8 cellular contexts compared by ENCODE assay signal in genomic region chr2:96267159-96267971, GRCh38. TPM values are rescaled to one million over a fixed set of nuclear protein-coding genes. Genes with fewer than 3 reads are reported as not detected.
DNase-seq lines count a peak whose midpoint lies in the region; ATAC-seq and TF ChIP-seq lines count a peak whose summit lies in the region.

No MANE protein-coding gene starts in this region.

- no peak overlapping the region for H2AFZ ChIP-seq in OCI-LY1 (ENCODE audit: low read length)

- H3K27me3 ChIP-seq in OCI-LY1 (ENCODE audit: insufficient read depth, low read length), result no peaks in the 10 kb centered on the region
- no peaks in the 10 kb centered on the region for H3K27me3 ChIP-seq in iPS-18a (ENCODE audit: control insufficient read depth, insufficient read depth, low read length)

- no peak overlapping the region for H3K27ac ChIP-seq in OCI-LY1 (ENCODE audit: low read depth, low read length, poor library complexity, severe bottlenecking)
- no peak overlapping the region for H3K27ac ChIP-seq in iPS-18a (ENCODE audit: low read length)

- H3K9me3 ChIP-seq in OCI-LY1 (ENCODE audit: low read length), result no peaks in the 10 kb centered on the region
- H3K9me3 ChIP-seq in iPS-18a (ENCODE audit: control insufficient read depth, low read depth, low read length), result no peaks in the 10 kb centered on the region

- H3K9ac ChIP-seq in OCI-LY1 (ENCODE audit: low read length), result peak overlapping the region; percentile 67; the same call in 1 of the 2 replicates
- H3K9ac ChIP-seq in iPS-18a (ENCODE audit: low read length), result peak overlapping the region; percentile 77

- ATAC-seq in omental fat pad (ENCODE audit: low FRiP score) (no peak), GM18502 (IDR thresholded peaks at IDR 0.05; ENCODE audit: poor library complexity, unreplicated experiment) (no peak)

- TF ChIP-seq CTCF in GM13977 (IDR thresholded peaks at IDR 0.05; ENCODE audit: extremely low read depth, insufficient read depth, missing control alignments) (peak; percentile 58), OCI-LY1 (IDR thresholded peaks at IDR 0.05; ENCODE audit: low read length) (peak; percentile 58), omental fat pad (IDR thresholded peaks at IDR 0.05) (no peak)

- H3K4me3 ChIP-seq in OCI-LY1 (ENCODE audit: low read depth, low read length, poor library complexity, severe bottlenecking), result peak overlapping the region; percentile 71
- H3K4me3 ChIP-seq in iPS-18a (ENCODE audit: low read length), result peak overlapping the region; percentile 99

- in situ Hi-C loops in ACHN (cut with HindIII; ENCODE audit: low pct_ligation_motif_present, low pct_unique_long_range_greater_than_20kb, low sequenced_read_pairs), result no loop called here
- in situ Hi-C loops in GM13977 (cut with MboI; ENCODE audit: low pct_unique_long_range_greater_than_20kb, low sequenced_read_pairs, unreplicated experiment), result no loop called here

- DNase-seq in ACHN (peak; percentile 57), GM13977 (ENCODE audit: low spot score) (peak; percentile 53), omental fat pad (ENCODE audit: low spot score) (no peak)
- peak; percentile 10 for DNase-seq in activated effector memory CD4-positive, alpha-beta T cell treated with Interleukin-2 at 50 U/mL for 16 hours
- DNase-seq in stimulated activated CD4-positive, alpha-beta T cell treated with anti-CD3 and anti-CD28 coated beads, Interleukin-4, amount 100 ng/mL, for 4 hours, result peak; percentile 38 to 44

- H3K4me2 ChIP-seq in OCI-LY1 (ENCODE audit: low read length), result peak overlapping the region; percentile 74

- H3K36me3 ChIP-seq in OCI-LY1 (ENCODE audit: insufficient read depth, low read length), result peaks cover 40% of the 10 kb centered on the region
- peaks cover 36% of the 10 kb centered on the region for H3K36me3 ChIP-seq in iPS-18a (ENCODE audit: control insufficient read depth, low read depth, low read length)

- peaks cover 10% of the 10 kb centered on the region; the same call in 1 of the 2 replicates for H3K79me2 ChIP-seq in OCI-LY1 (ENCODE audit: insufficient read depth, low read length)

- H3F3A ChIP-seq in OCI-LY1 (ENCODE audit: insufficient read depth, low read length), result no peaks in the 10 kb centered on the region

- H4K20me1 ChIP-seq in OCI-LY1 (ENCODE audit: insufficient read depth, low read length), result no peaks in the 10 kb centered on the region

- peaks cover 23% of the 10 kb centered on the region for H3K4me1 ChIP-seq in OCI-LY1 (ENCODE audit: insufficient read depth, low read length, severe bottlenecking)
- peaks cover 4% of the 10 kb centered on the region for H3K4me1 ChIP-seq in iPS-18a (ENCODE audit: control insufficient read depth, low read depth, low read length)

- no peaks in the 10 kb centered on the region for H3K9me2 ChIP-seq in OCI-LY1 (ENCODE audit: low read depth, low read length)

RNA-seq across cellular contexts. Expression of gene CIAO1, which starts 1.3 kb away (rescaled TPM):
- total RNA-seq in omental fat pad, result 100 to 1,000 TPM in 3 of 4 donors, 10 to 100 TPM in 1; 80.9 to 117 (median 105) TPM

RNA-seq across cellular contexts. Expression of gene TMEM127, which starts 1.6 kb away (rescaled TPM):
- 10 to 100 TPM; 34.5 to 52.1 (median 43.2) TPM for total RNA-seq in omental fat pad

RNA-seq across cellular contexts. Expression of gene SNRNP200, which starts 38.0 kb away (rescaled TPM):
- 10 to 100 TPM; 64.8 to 97.7 (median 84.3) TPM for total RNA-seq in omental fat pad

RNA-seq across cellular contexts. Expression of gene ITPRIPL1, which starts 57.8 kb away (rescaled TPM):
- 1 to 10 TPM; 4.8 to 7.6 (median 6.6) TPM for total RNA-seq in omental fat pad

RNA-seq across cellular contexts. Expression of gene STARD7, which starts 58.7 kb away (rescaled TPM):
- total RNA-seq in omental fat pad, result 100 to 1,000 TPM; 116 to 149 (median 125) TPM

Comparison
In these comparisons a context has a peak if more than half of its experiments do, and no peak if none do; other contexts are left out.
1. CTCF ChIP-seq: peak in GM13977 (single experiment) and OCI-LY1 (single experiment); none in omental fat pad (0 of 3).